8 cellular contexts compared by ENCODE assay signal in the genomic region with DNA sequence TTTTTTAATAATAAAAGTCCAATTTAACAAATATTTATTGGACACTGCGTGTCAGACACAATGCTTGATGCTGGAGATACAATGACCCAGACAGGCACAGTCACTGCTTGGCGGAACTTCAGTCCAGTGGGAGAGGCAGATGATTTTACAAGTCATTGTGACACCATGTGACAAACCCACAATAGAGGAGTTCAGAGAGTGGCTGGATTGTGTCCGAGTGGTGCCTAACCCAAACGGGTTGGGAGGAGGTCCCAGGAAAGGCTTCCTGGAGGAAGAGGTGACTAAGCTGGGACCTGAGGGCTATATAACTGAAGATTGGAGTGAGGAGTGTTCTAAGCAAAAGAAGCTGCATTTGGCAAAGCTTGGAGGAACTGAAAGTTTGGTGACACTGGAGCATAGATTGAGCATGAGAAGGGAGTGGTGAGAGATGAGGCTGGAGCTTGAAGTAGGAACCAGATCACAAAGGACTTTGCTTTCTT. TPM values are rescaled to one million over a fixed set of nuclear protein-coding genes. Genes with fewer than 3 reads are reported as not detected.
DNase-seq lines count a peak whose midpoint lies in the region; ATAC-seq, FAIRE-seq and TF ChIP-seq lines count a peak whose summit lies in the region.

No MANE protein-coding gene starts in this region.

- peak; percentile 92 for FAIRE-seq in K562 (lab: Jason Lieb, UNC)

- peaks cover 0 to 7% of the 10 kb centered on the region in 2 donors for H3K36me3 Mint-ChIP-seq in naive B cell

- peak overlapping the region; percentile 64; the same call in 1 of the 2 replicates for H3K4me2 ChIP-seq in K562 (ENCODE audit: insufficient read depth, low read length)

- H3K27me3 ChIP-seq in K562 (ENCODE audit: control insufficient read depth in 2 of 2, insufficient read depth in 2 of 2, low read length in 2 of 2) = no peaks in the 10 kb centered on the region
- H3K27me3 ChIP-seq in HAP-1 (ENCODE audit: low read depth) = no peaks in the 10 kb centered on the region
- no peaks in the 10 kb centered on the region for H3K27me3 ChIP-seq in ovary

- H3K9me1 ChIP-seq in K562 (ENCODE audit: control insufficient read depth, insufficient read depth, low read length) = peaks cover 4% of the 10 kb centered on the region

- peak overlapping the region; percentile 70 for H3K27ac ChIP-seq in K562 (ENCODE audit: extremely low read depth, low read depth, low read length)
- no peak overlapping the region for H3K27ac ChIP-seq in ovary

- no peaks in the 10 kb centered on the region for H3K36me3 ChIP-seq in K562 (ENCODE audit: control insufficient read depth, insufficient read depth, low read length)
- H3K36me3 ChIP-seq in HAP-1 (replicated peaks) = no peaks in the 10 kb centered on the region
- H3K36me3 ChIP-seq in ovary = no peaks in the 10 kb centered on the region

- peak; percentile 42 for DNase-seq in GM12865 (ENCODE audit: low read depth)
- peak; percentile 44 to 84 (median 60) for DNase-seq in K562 (ENCODE audit: extremely low read depth in 1 of 4, low spot score in 3 of 4)
- DNase-seq in naive B cell = peak; percentile 55
- no peak for DNase-seq in effector CD8-positive, alpha-beta T cell (lab: John Stamatoyannopoulos, UW)
- DNase-seq in HAP-1 (ENCODE audit: low spot score in 2 of 2) = no peak
- DNase-seq in ovary = no peak
- no peak for DNase-seq in central memory CD4-positive, alpha-beta T cell

- peaks cover 2 to 14% of the 10 kb centered on the region in 2 experiments; a peak in 4 of 5 replicates for H3K4me1 ChIP-seq in K562 (replicated peaks in 1 of 2; ENCODE audit: control insufficient read depth in 2 of 2, insufficient read depth in 2 of 2, low read length in 2 of 2)
- H3K4me1 ChIP-seq in HAP-1 = no peaks in the 10 kb centered on the region
- no peaks in the 10 kb centered on the region for H3K4me1 ChIP-seq in ovary (ENCODE audit: insufficient read depth)

- H3K79me2 ChIP-seq in K562 (ENCODE audit: control insufficient read depth, insufficient read depth, low read length) = no peaks in the 10 kb centered on the region; the same call in 2 of the 3 replicates

- H2AFZ ChIP-seq in K562 (ENCODE audit: low read depth, low read length) = peak overlapping the region; percentile 60

- no peak for TF ChIP-seq POLR2A in K562 (conservative IDR thresholded peaks at IDR 0.05)
- no peak for TF ChIP-seq POLR2A in ovary (IDR thresholded peaks at IDR 0.05)

- intact Hi-C loops in K562 (cut with micrococcal nuclease) (loop anchor here (2.0 kb wide), 1 partner anchor 28 kb away; no protein-coding TSS in a partner anchor), ovary (cut with DNase I) (no loop called here)

- no peaks in the 10 kb centered on the region for H3K27me3 Mint-ChIP-seq in naive B cell

- H3K4me1 Mint-ChIP-seq in naive B cell = peaks cover 45 to 81% (median 74%) of the 10 kb centered on the region in 3 donors

- peak overlapping the region in 4 of 6 donors; percentile 2 to 94 (median 40) for H3K27ac Mint-ChIP-seq in naive B cell

- TF ChIP-seq CTCF in GM12865 (IDR thresholded peaks at IDR 0.05; ENCODE audit: insufficient read depth, low read depth, low read length, missing control alignments) (no peak), K562 (IDR thresholded peaks at IDR 0.05 in 2 of 3, conservative IDR thresholded peaks at IDR 0.05 in 1 of 3; ENCODE audit: insufficient read depth in 2 of 3, low read depth in 1 of 3, low read length in 3 of 3) (no peak), ovary (IDR thresholded peaks at IDR 0.05) (no peak)

- H3K9ac ChIP-seq in K562 (ENCODE audit: insufficient read depth in 1 of 2, low read depth in 2 of 2, low read length in 2 of 2) = peak overlapping the region; percentile 32 to 47; a peak in 3 of 4 replicates

- peak; percentile 57 for ATAC-seq in HG03175 (IDR thresholded peaks at IDR 0.05; ENCODE audit: unreplicated experiment)
- ATAC-seq in K562 = peak; percentile 99
- ATAC-seq in naive B cell (ENCODE audit: low read depth in 2 of 2) = peak; percentile 84 to 92

- TF ChIP-seq RAD21 in K562 (CRISPR knock-in tag; conservative IDR thresholded peaks at IDR 0.05 in 1 of 2, IDR thresholded peaks at IDR 0.05 in 1 of 2) = peak; percentile 7 to 17; a peak in 1 of 4 replicates

- in situ Hi-C loops in K562 (cut with MboI) = no loop called here
- in situ Hi-C loops in HAP-1 (cut with MboI; ENCODE audit: low sequenced_read_pairs) = no loop called here

- no peaks in the 10 kb centered on the region for H4K20me1 ChIP-seq in K562 (replicated peaks; ENCODE audit: control insufficient read depth, insufficient read depth, low read length)

- WGBS in K562 (ENCODE audit: insufficient coverage, low coverage, missing lambda C conversion rate) = 3% methylated on average over 4 of the region's 4 CpGs
- 78 to 81% (median 79%) methylated on average over 4 of the region's 4 CpGs for WGBS in ovary, 3 donors

- CTCF ChIA-PET in K562 (lab: Yijun Ruan, JAX; ENCODE audit: low intra/inter-chr PET ratio) = no interaction called here

- H3K9me3 ChIP-seq in K562 (replicated peaks; ENCODE audit: control insufficient read depth, insufficient read depth, low read depth, low read length) (no peaks in the 10 kb centered on the region), HAP-1 (no peaks in the 10 kb centered on the region), ovary (no peaks in the 10 kb centered on the region)

- peak overlapping the region; percentile 1 to 84 (median 44) for H3K4me3 Mint-ChIP-seq in naive B cell

- POLR2A ChIA-PET in K562 (lab: Yijun Ruan, JAX) = interaction anchor here (0.7 to 1.9 kb wide), 7 partner anchors 9 to 40 kb away, joined by 3 to 7 read pairs (median 3); no protein-coding TSS in a partner anchor

- 0 out of 2 replicates have a peak, but pooled peaks have one; percentile 16 for TF ChIP-seq EP300 in K562 (IDR thresholded peaks at IDR 0.05; ENCODE audit: low read length)
- TF ChIP-seq EP300 in ovary (IDR thresholded peaks at IDR 0.05) = no peak

- H3K9me3 Mint-ChIP-seq in naive B cell = no peaks in the 10 kb centered on the region

- H3K4me3 ChIP-seq in GM12865 (ENCODE audit: low read depth, low read length) (peak overlapping the region; percentile 23; the same call in 1 of the 2 replicates), K562 (no peak overlapping the region), HAP-1 (no peak overlapping the region), ovary (no peak overlapping the region)

- no TSS peak for BruUV-seq in K562 (replicated peaks; lab: Mats Ljungman, UMichigan)

TF ChIP-seq in K562, 482 proteins besides CTCF, POLR2A, EP300 and RAD21 (continues in another document):
- TF ChIP-seq STAT6 (CRISPR knock-in tag; IDR thresholded peaks at IDR 0.05) = peak; percentile 65; the same call in 1 of the 2 replicates
- TF ChIP-seq NBN (IDR thresholded peaks at IDR 0.05; ENCODE audit: low read depth) = 0 out of 2 replicates have a peak, but pooled peaks have one; percentile 87
- peak; percentile 47; the same call in 1 of the 2 replicates for TF ChIP-seq ATF7 (IDR thresholded peaks at IDR 0.05)
- TF ChIP-seq BACH1 (tag; IDR thresholded peaks at IDR 0.05) = peak; percentile 50; the same call in 1 of the 2 replicates
- TF ChIP-seq SUPT5H (IDR thresholded peaks at IDR 0.05) = 0 out of 2 replicates have a peak, but pooled peaks have one; percentile 22
- peak; percentile 92 for TF ChIP-seq NFE2 (IDR thresholded peaks at IDR 0.05; ENCODE audit: low read depth)
- no peak for TF ChIP-seq ZNF830 (CRISPR knock-in tag; IDR thresholded peaks at IDR 0.05)

RNA-seq across cellular contexts. Expression of gene CRTC3, which starts 41.4 kb away (rescaled TPM):
- total RNA-seq in K562 (2011; cell fraction: chromatin; rRNA removed; ENCODE audit: low replicate concordance) = 42.0 and 91.0 TPM in 2 replicates
- 25.7 and 27.0 TPM in 2 replicates for total RNA-seq in K562 (2011; cell fraction: nucleolus; rRNA removed)
- 50.7 and 99.0 TPM in 2 replicates for total RNA-seq in K562 (2011; cell fraction: nucleoplasm; rRNA removed)
- 7.5 and 9.1 TPM in 2 replicates for total RNA-seq in K562 (2014; rRNA removed)
- total RNA-seq in K562 (2014; rRNA removed; fragmentation: Illumina TruSeq; extraction: Trizol) = 9.4 and 10.0 TPM in 2 replicates
- 11.3 and 11.6 TPM in 2 replicates for total RNA-seq in K562 (2015; rRNA removed; fragmentation: Illumina TruSeq; extraction: Trizol)
- total RNA-seq in K562 (2021) = 18.5 and 19.0 TPM in 2 replicates
- polyA plus RNA-seq in K562 (2011; rRNA removed) = 14.1 and 17.2 TPM in 2 replicates
- 8.3 and 11.0 TPM in 2 replicates for polyA plus RNA-seq in K562 (2011; cell fraction: cytosol; rRNA removed)
- polyA plus RNA-seq in K562 (2011; cell fraction: nucleus; rRNA removed) = 17.7 and 22.6 TPM in 2 replicates
- polyA plus RNA-seq in K562 (2012) = 12.6 and 15.1 TPM in 2 replicates
- 12.7 and 13.8 TPM in 2 replicates for polyA plus RNA-seq in K562 (2014; fragmentation: Illumina TruSeq; extraction: Trizol)
- polyA plus RNA-seq in K562 (2014; fragmentation: Nextera tagmentation; extraction: Ambion mirVana) = 1 to 10 TPM; 1.2 to 2.1 TPM
- polyA plus RNA-seq in K562 (2014; rRNA removed) = 9.1 and 11.7 TPM in 2 replicates
- 21.2 and 24.0 TPM in 2 replicates for polyA minus RNA-seq in K562 (2011; rRNA and poly(A)+ RNA removed)
- polyA minus RNA-seq in K562 (2011; cell fraction: cytosol; rRNA and poly(A)+ RNA removed) = 10.8 and 14.3 TPM in 2 replicates
- 14.9 and 20.8 TPM in 2 replicates for polyA minus RNA-seq in K562 (2011; cell fraction: nucleus; rRNA and poly(A)+ RNA removed)
- 10 to 100 TPM; 14.2 to 47.8 (median 26.9) TPM for polyA plus RNA-seq in naive B cell (ENCODE audit: low read depth in 6 of 6)
- total RNA-seq in ovary = 100 to 1,000 TPM in 1 of 7 donors, 10 to 100 TPM in 6; 36.9 to 106 (median 85.4) TPM
- 10 to 100 TPM; 43.4 to 86.7 TPM for polyA plus RNA-seq in ovary

Comparison
In these comparisons a context has a peak if more than half of its experiments do, and no peak if none do; other contexts are left out.
1. DNase-seq: peak in GM12865 (single experiment), K562 (4 of 4) and naive B cell (single experiment); none in effector CD8-positive, alpha-beta T cell (single experiment), HAP-1 (0 of 2), ovary (0 of 5) and central memory CD4-positive, alpha-beta T cell (single experiment).
2. Peak in every context shown above with its lines, with median percentiles within 50 percentile points of each other: ATAC-seq.